ENCODE assay signal across 26 cellular contexts in the genomic region with DNA sequence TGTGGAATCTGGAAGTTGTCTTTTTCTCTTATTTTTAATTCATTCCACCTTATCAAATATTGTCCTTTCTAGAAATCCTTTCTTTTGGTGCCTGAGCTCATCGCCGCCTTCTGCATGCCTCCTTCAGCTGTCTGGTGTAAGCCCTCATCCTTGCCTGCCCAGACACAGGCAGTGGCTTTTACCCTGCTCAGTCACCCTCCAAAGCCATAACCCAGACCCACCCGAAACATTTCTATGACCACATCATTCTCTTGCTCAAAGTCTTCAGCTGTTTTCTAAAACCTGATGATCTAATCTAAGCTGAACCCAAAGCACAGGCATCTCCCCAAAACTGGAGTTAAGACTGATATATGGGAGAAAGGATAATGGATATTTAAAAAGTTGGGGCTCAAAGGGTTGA.
A peak's percentile ranks its signal among the peaks of the same experiment; 100 is the strongest.
DNase-seq lines count a peak whose midpoint lies in the region; FAIRE-seq and TF ChIP-seq lines count a peak whose summit lies in the region.
"Had no signal": no experiment of that assay in that cellular context is flagged by ENCODE, and none has a peak within 500 bp of the region (broad histone marks: within the 10 kb centered on the region; RNA-seq: fewer than 3 reads in every experiment).

No MANE protein-coding gene starts in this region.

- FAIRE-seq in astrocyte (lab: Jason Lieb, UNC), result no peak
- FAIRE-seq: A204.1, GM12892 had no signal

- H3K4me1 ChIP-seq in astrocyte (ENCODE audit: insufficient read depth, low read length) (no peaks in the 10 kb centered on the region), smooth muscle cell (ENCODE audit: low read depth) (peaks cover 9% of the 10 kb centered on the region)
- H3K4me1 ChIP-seq: BLaER1, HAP-1 had no signal

- H3K36me3 Mint-ChIP-seq in astrocyte (ENCODE audit: low read depth, unreplicated experiment), result no peaks in the 10 kb centered on the region
- H3K36me3 Mint-ChIP-seq in mesothelial cell of epicardium, result no peaks in the 10 kb centered on the region
- H3K36me3 Mint-ChIP-seq: CD4-positive, CD25-positive, alpha-beta regulatory T cell; IgD-negative memory B cell had no signal

- H3F3A ChIP-seq in smooth muscle cell (ENCODE audit: low read depth), result peaks cover 22% of the 10 kb centered on the region

- H3K27ac Mint-ChIP-seq in astrocyte (ENCODE audit: unreplicated experiment) (peak overlapping the region; percentile 53), mesothelial cell of epicardium (peak overlapping the region; percentile 28)
- H3K27ac Mint-ChIP-seq: CD4-positive, CD25-positive, alpha-beta regulatory T cell; HFFc6; IgD-negative memory B cell had no signal

- H3K79me2 ChIP-seq in astrocyte (ENCODE audit: insufficient read depth, low read length), result no peaks in the 10 kb centered on the region
- H3K79me2 ChIP-seq in smooth muscle cell (ENCODE audit: low read depth), result no peaks in the 10 kb centered on the region

- H3K9ac ChIP-seq in astrocyte (ENCODE audit: low read length) (no peak overlapping the region), smooth muscle cell (ENCODE audit: low read depth) (peak overlapping the region; percentile 56)
- H3K9ac ChIP-seq: BLaER1, KMS-11 had no signal

- H3K27ac ChIP-seq in astrocyte (ENCODE audit: low read depth, low read length), result no peak overlapping the region
- H3K27ac ChIP-seq in smooth muscle cell (ENCODE audit: low read depth), result peak overlapping the region; percentile 84
- H3K27ac ChIP-seq: BLaER1, KMS-11, RWPE1 had no signal

- no peaks in the 10 kb centered on the region for H3K9me3 ChIP-seq in astrocyte (ENCODE audit: insufficient read depth, low read depth, low read length)
- no peaks in the 10 kb centered on the region for H3K9me3 ChIP-seq in smooth muscle cell (replicated peaks; ENCODE audit: low read depth)
- H3K9me3 ChIP-seq: HAP-1 had no signal

- no peak overlapping the region for H3K4me3 Mint-ChIP-seq in astrocyte (ENCODE audit: unreplicated experiment)
- no peak overlapping the region for H3K4me3 Mint-ChIP-seq in mesothelial cell of epicardium
- H3K4me3 Mint-ChIP-seq: CD4-positive, CD25-positive, alpha-beta regulatory T cell; HFFc6; IgD-negative memory B cell had no signal

- peaks cover 3% of the 10 kb centered on the region for H3K9me3 Mint-ChIP-seq in astrocyte (ENCODE audit: unreplicated experiment)
- peaks cover 8% of the 10 kb centered on the region for H3K9me3 Mint-ChIP-seq in mesothelial cell of epicardium

- TF ChIP-seq CTCF in astrocyte (IDR thresholded peaks at IDR 0.05; ENCODE audit: insufficient read depth, low read depth, low read length), result no peak
- TF ChIP-seq CTCF in mesothelial cell of epicardium (IDR thresholded peaks at IDR 0.05; ENCODE audit: unreplicated experiment), result no peak
- no peak for TF ChIP-seq CTCF in smooth muscle cell (IDR thresholded peaks at IDR 0.05; ENCODE audit: borderline replicate concordance, insufficient read depth, poor library complexity, severe bottlenecking)

- H3K27me3 Mint-ChIP-seq in astrocyte (ENCODE audit: low read depth, unreplicated experiment) (no peaks in the 10 kb centered on the region), mesothelial cell of epicardium (ENCODE audit: low read depth) (no peaks in the 10 kb centered on the region)
- H3K27me3 Mint-ChIP-seq: CD4-positive, CD25-positive, alpha-beta regulatory T cell; IgD-negative memory B cell had no signal

- H3K36me3 ChIP-seq in astrocyte (ENCODE audit: insufficient read depth, low read length) (no peaks in the 10 kb centered on the region), smooth muscle cell (ENCODE audit: low read depth) (no peaks in the 10 kb centered on the region)
- H3K36me3 ChIP-seq: BLaER1, HAP-1 had no signal

- no peaks in the 10 kb centered on the region for H4K20me1 ChIP-seq in astrocyte (ENCODE audit: insufficient read depth, low read length)
- H4K20me1 ChIP-seq in smooth muscle cell (ENCODE audit: low read depth), result no peaks in the 10 kb centered on the region
- H4K20me1 ChIP-seq: BLaER1 had no signal

- no peak overlapping the region for H2AFZ ChIP-seq in astrocyte (ENCODE audit: low read depth, low read length)
- H2AFZ ChIP-seq in smooth muscle cell (ENCODE audit: low read depth), result no peak overlapping the region

- DNase-seq in LHCN-M2 (ENCODE audit: low read depth) (peak; percentile 45), astrocyte (ENCODE audit: low read depth) (no peak), mesothelial cell of epicardium (ENCODE audit: low spot score in 2 of 2, unreplicated experiment in 2 of 2) (no peak), smooth muscle cell (lab: John Stamatoyannopoulos, UW; ENCODE audit: unreplicated experiment) (no peak), NOMO-1 treated with dmso at 0.1 percent for 144 hours (lab: John Stamatoyannopoulos, UW; ENCODE audit: unreplicated experiment) (no peak), activated gamma-delta T cell treated with Interleukin-2 at 50 U/mL for 16 hours (no peak), HK-2 (ENCODE audit: unreplicated experiment) (no peak)
- DNase-seq: CD4-positive, CD25-positive, alpha-beta regulatory T cell; DMS153; DND-41; GOT3; HFFc6; NCI-H1048; NCI-H1417 treated with DMSO at 0.1 percent for 48 hours; NCI-H1694 treated with DMSO at 0.1 percent for 48 hours; NCI-H2081; NCI-H2227 treated with DMSO at 0.1 percent for 48 hours; NCI-H526 treated with DMSO at 0.1 percent for 48 hours; SIG-M5 had no signal

- H3K4me1 Mint-ChIP-seq in astrocyte (ENCODE audit: low read depth, unreplicated experiment) (peaks cover 17% of the 10 kb centered on the region), mesothelial cell of epicardium (peaks cover 4% of the 10 kb centered on the region)
- H3K4me1 Mint-ChIP-seq: CD4-positive, CD25-positive, alpha-beta regulatory T cell; IgD-negative memory B cell had no signal

- no peak overlapping the region for H3K4me3 ChIP-seq in astrocyte (ENCODE audit: insufficient read depth, low read depth, low read length)
- H3K4me3 ChIP-seq in smooth muscle cell, result no peak overlapping the region
- H3K4me3 ChIP-seq: BLaER1, HAP-1 had no signal

- 29% methylated on average over 3 of the region's 3 CpGs for WGBS in smooth muscle cell (ENCODE audit: low lambda C conversion rate)

- peaks cover 2% of the 10 kb centered on the region for H3K27me3 ChIP-seq in astrocyte (ENCODE audit: insufficient read depth, low read length)
- no peaks in the 10 kb centered on the region for H3K27me3 ChIP-seq in smooth muscle cell (ENCODE audit: low read depth)
- H3K27me3 ChIP-seq: BLaER1 had no signal

- no peak overlapping the region for H3K4me2 ChIP-seq in astrocyte (ENCODE audit: low read length)
- H3K4me2 ChIP-seq in smooth muscle cell, result peak overlapping the region; percentile 72
- H3K4me2 ChIP-seq: BLaER1, KMS-11 had no signal
